In genomic region chr1:27432725-27433124, GRCh38 we compare ENCODE assay signal across 12 cellular contexts. TPM values are rescaled to one million over a fixed set of nuclear protein-coding genes. Genes with fewer than 3 reads are reported as not detected.
"Had no signal": no experiment of that assay in that cellular context is flagged by ENCODE, and none has a peak within 500 bp of the region (broad histone marks: within the 10 kb centered on the region; RNA-seq: fewer than 3 reads in every experiment).

No MANE protein-coding gene starts in this region.

RNA-seq across cellular contexts. Expression of gene GPR3, which starts 40.3 kb away (rescaled TPM):
- polyA plus RNA-seq: immature natural killer cell had no signal

RNA-seq across cellular contexts. Expression of gene CD164L2, which starts 49.6 kb away (rescaled TPM):
- total RNA-seq: chondrocyte, dermis microvascular lymphatic vessel endothelial cell, fibroblast of lung, frontal cortex, lung microvascular endothelial cell, posterior vena cava, right atrium auricular region, sigmoid colon, stomach had no signal
- polyA plus RNA-seq: fibroblast of lung, immature natural killer cell, neural cell had no signal

RNA-seq across cellular contexts. Expression of gene FCN3, which starts 58.1 kb away (rescaled TPM):
- total RNA-seq: chondrocyte, dermis microvascular lymphatic vessel endothelial cell, fibroblast of lung, frontal cortex, lung microvascular endothelial cell had no signal
- polyA plus RNA-seq: fibroblast of lung, immature natural killer cell, keratinocyte, neural cell had no signal
